ENCODE assay signal across 8 cellular contexts in the genomic region with DNA sequence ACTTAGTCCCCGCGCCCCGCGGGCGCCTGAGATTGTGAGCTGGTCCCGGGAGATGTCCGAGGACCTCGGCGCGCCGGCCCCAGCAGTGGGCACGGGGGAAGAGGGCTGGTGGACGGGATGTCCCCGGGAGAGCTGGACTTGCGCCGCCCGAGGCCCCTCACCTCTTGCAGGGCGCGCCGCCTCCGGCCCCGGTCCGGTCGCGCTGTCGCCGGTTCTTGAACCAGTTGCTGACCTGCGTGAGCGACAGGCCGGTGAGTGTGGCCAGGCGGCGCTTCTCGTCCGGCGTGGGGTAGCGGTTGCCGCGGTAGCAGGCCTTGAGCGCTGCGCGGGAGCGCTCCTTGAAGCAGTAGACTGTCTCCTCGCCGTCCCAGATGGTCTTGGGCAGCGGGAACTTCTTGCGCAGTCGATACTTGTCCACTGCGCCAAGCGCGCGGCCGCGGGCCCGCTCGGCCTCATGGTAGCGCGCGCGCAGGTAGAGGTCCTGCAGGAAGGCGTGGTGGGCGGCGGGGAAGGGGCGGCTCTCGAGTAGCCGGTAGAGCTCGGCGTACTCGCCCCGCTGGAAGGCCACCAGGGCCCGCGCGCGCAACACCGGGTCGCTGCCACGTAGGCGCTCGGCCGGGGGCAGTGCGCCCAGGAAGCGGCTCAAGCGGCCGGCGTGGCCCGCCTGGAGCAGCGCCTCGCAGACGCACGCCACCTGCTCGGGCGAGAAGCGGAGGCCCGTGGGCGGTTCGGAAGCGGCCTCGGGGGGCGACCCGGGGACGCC.
A peak's percentile ranks its signal among the peaks of the same experiment; 100 is the strongest.
DNase-seq lines count a peak whose midpoint lies in the region; ATAC-seq, FAIRE-seq and TF ChIP-seq lines count a peak whose summit lies in the region.

No MANE protein-coding gene starts in this region.

- H3K9me2 ChIP-seq in DOHH2 (replicated peaks; ENCODE audit: control insufficient read depth, low read length), result no peaks in the 10 kb centered on the region

- H3K4me3 Mint-ChIP-seq in nephron, result peak overlapping the region; percentile 89 to 98 (median 96)

- no peaks in the 10 kb centered on the region for H3K9me3 ChIP-seq in DOHH2 (ENCODE audit: control insufficient read depth, insufficient read depth, low read length)

- no peaks in the 10 kb centered on the region for H3K36me3 ChIP-seq in DOHH2 (ENCODE audit: control insufficient read depth, low read length)

- peaks cover 7% of the 10 kb centered on the region for H3K36me3 Mint-ChIP-seq in nephron (ENCODE audit: low read depth)

- TF ChIP-seq CTCF in DOHH2 (IDR thresholded peaks at IDR 0.05; ENCODE audit: low read depth, low read length, poor library complexity, severe bottlenecking), result no peak
- TF ChIP-seq CTCF in fibroblast of pulmonary artery (IDR thresholded peaks at IDR 0.05; ENCODE audit: low read length, missing control alignments), result no peak
- TF ChIP-seq CTCF in nephron (IDR thresholded peaks at IDR 0.05; ENCODE audit: unreplicated experiment in 3 of 3), result no peak

- H3K4me2 ChIP-seq in DOHH2 (ENCODE audit: low read length), result peak overlapping the region; percentile 98

- H3K27ac Mint-ChIP-seq in nephron, result peak overlapping the region; percentile 91 to 98 (median 96)

- no peaks in the 10 kb centered on the region for H4K20me1 ChIP-seq in DOHH2 (ENCODE audit: control insufficient read depth, insufficient read depth, low read depth, low read length)

- no peak overlapping the region for H3K27ac ChIP-seq in DOHH2 (ENCODE audit: low read depth, low read length)

- no peaks in the 10 kb centered on the region for H3K79me2 ChIP-seq in DOHH2 (ENCODE audit: control insufficient read depth, low read length)

- no peaks in the 10 kb centered on the region for H3F3A ChIP-seq in DOHH2 (ENCODE audit: control insufficient read depth, insufficient read depth)

- DNase-seq in HTR-8/SVneo (ENCODE audit: insufficient read length, low spot score), result no peak
- peak; percentile 26 to 40 for DNase-seq in activated CD4-positive, alpha-beta T cell treated with anti-CD3 and anti-CD28 coated beads, Interleukin-2, amount 50 U/mL, for 48 hours
- DNase-seq in fibroblast of pulmonary artery (ENCODE audit: low read depth), result peak; percentile 73
- no peak for DNase-seq in 8988T
- DNase-seq in HPDE6-E6E7 (ENCODE audit: extremely low spot score), result no peak

- H3K4me3 ChIP-seq in DOHH2 (ENCODE audit: low read length) (peak overlapping the region; percentile 84), fibroblast of pulmonary artery (replicated peaks; ENCODE audit: low read depth, low read length) (peak overlapping the region; percentile 84)

- H3K4me1 ChIP-seq in DOHH2 (ENCODE audit: control insufficient read depth, low read length), result peaks cover 30% of the 10 kb centered on the region

- FAIRE-seq in HTR-8/SVneo (lab: Jason Lieb, UNC), result peak; percentile 67

- no peaks in the 10 kb centered on the region for H3K9me3 Mint-ChIP-seq in nephron

- peaks cover 8% of the 10 kb centered on the region for H3K27me3 ChIP-seq in DOHH2 (ENCODE audit: control insufficient read depth, low read length)

- no peaks in the 10 kb centered on the region for H3K27me3 Mint-ChIP-seq in nephron (ENCODE audit: low read depth)

- H3K4me1 Mint-ChIP-seq in nephron, result peaks cover 17% of the 10 kb centered on the region

- ATAC-seq in HG02642 (IDR thresholded peaks at IDR 0.05; ENCODE audit: poor library complexity, unreplicated experiment), result no peak

Comparison
In these comparisons a context has a peak if more than half of its experiments do, and no peak if none do; other contexts are left out.
1. DNase-seq: peak in activated CD4-positive, alpha-beta T cell treated with anti-CD3 and anti-CD28 coated beads, Interleukin-2, amount 50 U/mL, for 48 hours (2 of 2) and fibroblast of pulmonary artery (single experiment); none in HTR-8/SVneo (single experiment), 8988T (single experiment) and HPDE6-E6E7 (single experiment).